ENCODE assay signal across 16 cellular contexts in the genomic region with DNA sequence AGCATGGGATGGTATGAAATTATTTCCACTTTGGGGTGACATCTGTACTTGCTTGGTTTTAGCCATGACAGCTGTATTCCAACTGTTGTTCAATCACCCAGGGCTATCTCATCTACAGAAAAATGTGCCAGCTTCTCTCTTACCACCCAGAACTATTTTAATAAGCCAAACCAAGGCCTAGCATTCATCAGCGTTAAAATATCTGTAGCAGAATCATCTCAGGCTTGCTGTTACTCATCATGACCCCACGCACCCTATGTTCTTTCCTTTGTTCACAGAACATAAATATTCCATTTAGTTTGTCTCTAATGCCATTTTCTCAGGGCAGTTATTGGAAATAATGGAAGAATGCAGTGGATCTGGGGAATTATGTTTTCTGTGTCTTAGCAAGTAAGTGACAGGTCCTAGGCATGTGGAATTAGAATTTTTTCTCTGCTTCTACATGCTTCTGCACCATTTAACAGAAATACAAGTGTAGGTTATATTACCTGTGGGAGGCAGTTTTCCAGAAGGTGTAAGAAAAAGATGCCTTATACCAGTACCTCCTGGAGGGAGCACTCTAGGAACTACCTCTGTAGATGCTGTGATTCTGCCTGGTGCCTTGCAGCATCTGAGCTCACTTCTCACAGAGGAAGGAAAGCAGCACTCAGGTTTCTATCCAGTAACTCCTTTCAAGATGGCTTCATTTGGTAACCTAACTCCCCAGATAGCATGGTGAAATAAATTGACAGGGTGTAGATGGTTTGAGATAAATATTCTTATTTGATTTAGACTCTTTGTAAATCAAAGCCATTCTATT. TPM values are rescaled to one million over a fixed set of nuclear protein-coding genes. Genes with fewer than 3 reads are reported as not detected.
A peak's percentile ranks its signal among the peaks of the same experiment; 100 is the strongest.
DNase-seq lines count a peak whose midpoint lies in the region; ATAC-seq and TF ChIP-seq lines count a peak whose summit lies in the region.
"Had no signal": no experiment of that assay in that cellular context is flagged by ENCODE, and none has a peak within 500 bp of the region (broad histone marks: within the 10 kb centered on the region; RNA-seq: fewer than 3 reads in every experiment).

No MANE protein-coding gene starts in this region.

- H3K27ac ChIP-seq in upper lobe of right lung (no peak overlapping the region), right lobe of liver (no peak overlapping the region), left ventricle myocardium inferior (replicated peaks) (no peak overlapping the region)
- H3K27ac ChIP-seq: neural progenitor cell, vagina had no signal

- H3K27me3 ChIP-seq in upper lobe of right lung (no peaks in the 10 kb centered on the region), right lobe of liver (no peaks in the 10 kb centered on the region), left ventricle myocardium inferior (ENCODE audit: low read depth) (no peaks in the 10 kb centered on the region)
- H3K27me3 ChIP-seq: neural progenitor cell, vagina had no signal

- H3K36me3 ChIP-seq in upper lobe of right lung: no peaks in the 10 kb centered on the region
- H3K36me3 ChIP-seq in right lobe of liver: no peaks in the 10 kb centered on the region
- no peaks in the 10 kb centered on the region for H3K36me3 ChIP-seq in left ventricle myocardium inferior
- H3K36me3 ChIP-seq: neural progenitor cell, vagina had no signal

- H3K4me3 ChIP-seq in AG04449 (ENCODE audit: low read depth, low read length) (no peak overlapping the region), upper lobe of right lung (no peak overlapping the region), right lobe of liver (no peak overlapping the region), left ventricle myocardium inferior (no peak overlapping the region)
- H3K4me3 ChIP-seq: neural progenitor cell, vagina had no signal

- no peak for ATAC-seq in upper lobe of right lung
- no peak for ATAC-seq in GM19395 (IDR thresholded peaks at IDR 0.05; ENCODE audit: unreplicated experiment)
- no peak for ATAC-seq in right lobe of liver
- ATAC-seq: left lobe of liver had no signal

- DNase-seq in AG04449 (ENCODE audit: low read depth, low spot score) (peak; percentile 61), LHCN-M2 (ENCODE audit: low read depth) (peak; percentile 99), dedifferentiated amniotic fluid mesenchymal stem cell (ENCODE audit: extremely low spot score) (peak; percentile 47), kidney glomerular epithelial cell (lab: John Stamatoyannopoulos, UW) (peak; percentile 31), upper lobe of right lung (no peak), right lobe of liver (no peak), left ventricle myocardium inferior (no peak)
- DNase-seq: central memory CD4-positive, alpha-beta T cell; DMS79; glutamatergic neuron; NCI-H2029 treated with DMSO at 0.1 percent for 48 hours had no signal

- no peaks in the 10 kb centered on the region for H3K4me1 ChIP-seq in upper lobe of right lung
- no peaks in the 10 kb centered on the region for H3K4me1 ChIP-seq in right lobe of liver
- H3K4me1 ChIP-seq in left ventricle myocardium inferior: peaks cover 23% of the 10 kb centered on the region
- H3K4me1 ChIP-seq: neural progenitor cell, vagina had no signal

- H3K9me3 ChIP-seq in upper lobe of right lung (no peaks in the 10 kb centered on the region), right lobe of liver (no peaks in the 10 kb centered on the region), left ventricle myocardium inferior (replicated peaks) (no peaks in the 10 kb centered on the region)
- H3K9me3 ChIP-seq: vagina had no signal

- 92% methylated on average over 2 of the region's 2 CpGs for WGBS in right lobe of liver (ENCODE audit: insufficient coverage, low coverage, low lambda C conversion rate, missing lambda C conversion rate)

- CTCF ChIA-PET in AG04449 (lab: Yijun Ruan, JAX): interaction anchor here (1.0 to 2.2 kb wide), 3 partner anchors 14 to 32 kb away, joined by 3 to 6 read pairs (median 4); no protein-coding TSS in a partner anchor

- TF ChIP-seq CTCF in AG04449 (IDR thresholded peaks at IDR 0.05; ENCODE audit: insufficient read depth, low read length, missing control alignments) (no peak), upper lobe of right lung (IDR thresholded peaks at IDR 0.05) (no peak), right lobe of liver (IDR thresholded peaks at IDR 0.05) (no peak), left ventricle myocardium inferior (IDR thresholded peaks at IDR 0.05; ENCODE audit: borderline replicate concordance) (no peak)

- no peak for TF ChIP-seq POLR2A in right lobe of liver (IDR thresholded peaks at IDR 0.05)

- intact Hi-C loops in upper lobe of right lung (cut with DNase I): no loop called here
- intact Hi-C loops in right lobe of liver (cut with DNase I): no loop called here
- intact Hi-C loops in left ventricle myocardium inferior (cut with micrococcal nuclease): no loop called here

- POLR2A ChIA-PET in AG04449 (lab: Yijun Ruan, JAX): interaction anchor here (0.5 to 1.5 kb wide), 2 partner anchors 85 to 91 kb away, joined by 3 to 8 read pairs; partner anchors contain the start of gene DNAJB4

RNA-seq across cellular contexts. Expression of gene GIPC2, which starts 50.1 kb away (rescaled TPM):
- total RNA-seq in LHCN-M2 (2014; rRNA removed): 1.5 and 1.7 TPM in 2 replicates
- 0.81 TPM for polyA plus RNA-seq in LHCN-M2 (2012)
- 4.1 TPM for total RNA-seq in upper lobe of right lung
- 1 to 10 TPM; 4.7 to 9.8 (median 7.0) TPM for total RNA-seq in right lobe of liver
- total RNA-seq in left ventricle myocardium inferior: 2.5 TPM
- total RNA-seq: A673 had no signal

Comparison
In these comparisons a context has a peak if more than half of its experiments do, and no peak if none do; other contexts are left out.
1. DNase-seq: peak in AG04449 (single experiment), LHCN-M2 (single experiment), dedifferentiated amniotic fluid mesenchymal stem cell (single experiment) and kidney glomerular epithelial cell (single experiment); none in upper lobe of right lung (single experiment), right lobe of liver (0 of 3) and left ventricle myocardium inferior (single experiment).